Comparison of ENCODE assay signal across 22 cellular contexts in the genomic region with DNA sequence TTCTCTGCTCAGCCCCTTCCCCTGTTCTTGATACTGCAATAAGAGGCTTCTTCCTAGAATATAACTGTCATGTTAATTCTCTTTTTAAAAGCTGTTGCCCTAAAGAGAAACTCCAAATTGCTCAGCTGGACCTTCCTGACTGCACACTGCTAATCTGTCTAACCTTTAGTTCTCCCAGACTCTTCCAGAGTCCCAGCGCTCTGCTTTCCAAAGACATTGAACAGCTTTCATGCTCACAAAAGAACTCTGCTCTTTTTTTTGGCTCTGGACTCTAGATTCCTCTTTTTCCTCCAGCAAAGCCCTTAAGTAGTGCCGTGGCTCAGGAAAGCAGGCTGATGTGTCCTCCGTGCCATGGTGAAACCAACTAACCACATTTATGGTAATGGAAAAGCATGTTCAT.
"Had no signal": no experiment of that assay in that cellular context is flagged by ENCODE, and none has a peak within 500 bp of the region (broad histone marks: within the 10 kb centered on the region; RNA-seq: fewer than 3 reads in every experiment).

No MANE protein-coding gene starts in this region.

- H3K9me3 ChIP-seq: tibial artery had no signal

- H3K4me1 ChIP-seq: tibial artery had no signal

- DNase-seq: activated CD4-positive, alpha-beta memory T cell treated with anti-CD3 and anti-CD28 coated beads for 36 hours; activated CD4-positive, alpha-beta T cell treated with anti-CD3 and anti-CD28 coated beads for 48 hours; activated naive CD4-positive, alpha-beta T cell treated with Interleukin-2 at 50 U/mL for 16 hours; activated naive CD8-positive, alpha-beta T cell treated with anti-CD3 and anti-CD28 coated beads for 36 hours; activated T-cell treated with anti-CD3 and anti-CD28 coated beads, Interleukin-2, amount 50 U/mL, for 48 hours; amniotic stem cell; cerebellar nuclear complex; foreskin fibroblast; immature natural killer cell; midbrain; nephron progenitor cell; occipital lobe; posterior cingulate gyrus; stimulated activated CD4-positive, alpha-beta T cell treated with anti-CD3 and anti-CD28 coated beads, Interleukin-12 subunit alpha, Interleukin-12 subunit beta, amount 100 ng/mL, for 4 hours; stimulated activated CD4-positive, alpha-beta T cell treated with anti-CD3 and anti-CD28 coated beads, Interleukin-4, amount 100 ng/mL, for 4 hours; stimulated activated naive CD8-positive, alpha-beta T cell treated with anti-CD3 and anti-CD28 coated beads, Interleukin-15, Interleukin-2, amounts not matched to agents 100 U/mL and 50 U/mL, for 24 hours; tibial artery had no signal

- H3K27me3 ChIP-seq: hepatocyte, tibial artery had no signal

- H2AFZ ChIP-seq: hepatocyte had no signal

- FAIRE-seq: bronchial epithelial cell had no signal

- ATAC-seq: left lobe of liver; stimulated activated naive CD8-positive, alpha-beta T cell treated with anti-CD3 and anti-CD28 coated beads, Interleukin-15, Interleukin-2, amounts not matched to agents 100 U/mL and 50 U/mL, for 24 hours had no signal

- H3K36me3 ChIP-seq: tibial artery had no signal

- H3K4me3 ChIP-seq: coronary artery, hepatocyte, lung, tibial artery had no signal

- H3K27ac ChIP-seq: coronary artery, hepatocyte, tibial artery had no signal

- H3K4me2 ChIP-seq: hepatocyte had no signal
